Comparison of ENCODE assay signal across 14 cellular contexts in the genomic region with DNA sequence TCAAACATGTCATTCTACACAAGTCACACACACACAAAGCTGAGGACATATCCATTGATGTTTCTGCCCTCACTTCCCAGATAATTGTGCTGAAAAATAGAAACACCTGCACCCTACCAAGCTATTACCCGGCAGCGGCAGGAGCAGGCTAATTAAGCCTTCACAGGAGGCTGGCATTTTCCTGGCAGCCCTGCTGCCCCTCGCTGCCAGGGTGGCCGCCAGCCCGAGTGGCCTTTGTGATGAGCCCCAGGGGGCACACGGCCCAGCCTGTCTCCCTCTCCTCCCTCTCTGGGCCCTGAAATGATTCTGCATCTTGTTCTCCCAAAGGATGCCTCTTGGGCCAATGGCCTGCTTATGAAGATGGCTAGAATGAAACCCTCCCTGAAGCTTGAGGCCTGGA.
DNase-seq lines count a peak whose midpoint lies in the region; ATAC-seq and TF ChIP-seq lines count a peak whose summit lies in the region.
"Had no signal": no experiment of that assay in that cellular context is flagged by ENCODE, and none has a peak within 500 bp of the region (broad histone marks: within the 10 kb centered on the region; RNA-seq: fewer than 3 reads in every experiment).

No MANE protein-coding gene starts in this region.

- H3K4me1 ChIP-seq in hepatocyte (ENCODE audit: insufficient read depth), result no peaks in the 10 kb centered on the region
- H3K4me1 ChIP-seq: SJCRH30 had no signal

- H3K36me3 ChIP-seq in hepatocyte (replicated peaks; ENCODE audit: insufficient read depth, low read depth), result no peaks in the 10 kb centered on the region
- H3K36me3 ChIP-seq: SJCRH30 had no signal

- no peak overlapping the region for H3K4me3 ChIP-seq in hepatocyte
- H3K4me3 ChIP-seq: body of pancreas, SJCRH30 had no signal

- ATAC-seq in left ventricle myocardium superior, result peak; percentile 38
- ATAC-seq in HG03039 (IDR thresholded peaks at IDR 0.05; ENCODE audit: unreplicated experiment), result no peak
- ATAC-seq in GM19467 (IDR thresholded peaks at IDR 0.05; ENCODE audit: unreplicated experiment), result no peak

- H3K27ac ChIP-seq in hepatocyte, result no peak overlapping the region
- H3K27ac ChIP-seq: body of pancreas, SJCRH30 had no signal

- no peak overlapping the region for H3K4me2 ChIP-seq in hepatocyte

- H3K9me2 ChIP-seq in hepatocyte (replicated peaks; ENCODE audit: insufficient read depth), result no peaks in the 10 kb centered on the region

- intact Hi-C loops in left ventricle myocardium superior (cut with micrococcal nuclease), result no loop called here

- no peak for TF ChIP-seq CTCF in hepatocyte (IDR thresholded peaks at IDR 0.05; ENCODE audit: poor library complexity)

- H3K27me3 ChIP-seq in hepatocyte, result no peaks in the 10 kb centered on the region
- H3K27me3 ChIP-seq: body of pancreas had no signal

- H4K20me1 ChIP-seq in hepatocyte (ENCODE audit: insufficient read depth, poor library complexity, severe bottlenecking), result no peaks in the 10 kb centered on the region

- peak; percentile 93 for DNase-seq in COR-L47 (lab: John Stamatoyannopoulos, UW)
- DNase-seq in NCI-H1417 (lab: John Stamatoyannopoulos, UW), result peak in 2 of 3 experiments; percentile 75 to 92
- DNase-seq in NCI-H69 (lab: John Stamatoyannopoulos, UW), result peak; percentile 96
- DNase-seq in left ventricle myocardium superior, result peak; percentile 53
- no peak for DNase-seq in hepatocyte (ENCODE audit: low spot score)
- no peak for DNase-seq in NCI-H526 treated with DMSO at 0.1 percent for 48 hours (lab: John Stamatoyannopoulos, UW)
- DNase-seq: activated CD4-positive, alpha-beta T cell treated with anti-CD3 and anti-CD28 coated beads for 1 hour; activated CD8-positive, alpha-beta memory T cell treated with anti-CD3 and anti-CD28 coated beads, Interleukin-2, amount 50 U/mL, for 48 hours; NCI-H1930; T-helper 9 cell had no signal

- WGBS in hepatocyte (ENCODE audit: low lambda C conversion rate, missing lambda C conversion rate), result 84% methylated on average over 6 of the region's 6 CpGs

- H2AFZ ChIP-seq in hepatocyte, result no peak overlapping the region

- H3K79me2 ChIP-seq in hepatocyte, result no peaks in the 10 kb centered on the region

- H3K9me3 ChIP-seq in hepatocyte (ENCODE audit: low read depth), result no peaks in the 10 kb centered on the region
- H3K9me3 ChIP-seq: body of pancreas, SJCRH30 had no signal

Comparison
In these comparisons a context has a peak if more than half of its experiments do, and no peak if none do; other contexts are left out.
1. DNase-seq: peak in COR-L47 (single experiment), NCI-H1417 (2 of 3), NCI-H69 (single experiment) and left ventricle myocardium superior (single experiment); none in hepatocyte (single experiment) and NCI-H526 treated with DMSO at 0.1 percent for 48 hours (single experiment).